In the genomic region with DNA sequence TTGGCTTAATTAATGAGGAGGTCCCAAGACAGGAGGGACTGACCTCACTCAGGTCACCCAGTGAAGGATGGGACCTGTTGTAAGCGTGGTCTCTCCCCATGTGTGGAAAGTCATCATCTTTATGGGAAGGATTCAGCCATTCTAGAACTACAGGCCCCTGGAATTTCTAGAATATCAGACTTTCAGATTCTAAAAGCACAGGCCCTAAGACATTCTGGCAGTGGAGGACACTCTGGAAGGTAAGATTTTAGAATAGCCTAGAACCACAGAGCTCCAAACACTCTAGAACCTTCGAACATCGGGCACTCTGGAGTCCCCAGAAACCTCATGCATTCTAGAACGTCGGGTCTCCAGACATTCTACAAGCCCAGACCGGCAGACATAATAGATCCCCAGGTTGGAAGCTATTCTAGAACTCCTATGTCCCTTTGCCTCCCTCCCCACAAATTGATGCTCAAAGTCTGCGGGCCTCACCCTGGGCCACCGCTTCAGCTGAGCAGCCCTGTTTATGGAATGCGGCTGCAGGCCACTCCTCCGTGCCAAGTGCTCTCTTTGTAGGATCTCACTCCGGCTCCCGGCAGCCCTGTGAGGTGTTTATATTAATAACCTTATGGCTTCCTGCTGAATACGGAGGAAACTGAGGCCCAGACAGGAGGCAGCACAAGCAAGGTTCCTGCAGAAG, we compare ENCODE assay signal across 9 cellular contexts. TPM values are rescaled to one million over a fixed set of nuclear protein-coding genes. Genes with fewer than 3 reads are reported as not detected.
A peak's percentile ranks its signal among the peaks of the same experiment; 100 is the strongest.
DNase-seq lines count a peak whose midpoint lies in the region; ATAC-seq, FAIRE-seq and TF ChIP-seq lines count a peak whose summit lies in the region.
"Had no signal": no experiment of that assay in that cellular context is flagged by ENCODE, and none has a peak within 500 bp of the region (broad histone marks: within the 10 kb centered on the region; RNA-seq: fewer than 3 reads in every experiment).

No MANE protein-coding gene starts in this region.

- no peak overlapping the region for H3K27ac Mint-ChIP-seq in activated naive CD4-positive, alpha-beta T cell treated with anti-CD3 and anti-CD28 coated beads, Interleukin-2, amount 10 ng/mL, durations not matched to agents 7 days and 5 days
- no peak overlapping the region for H3K27ac Mint-ChIP-seq in activated naive CD8-positive, alpha-beta T cell treated with anti-CD3 and anti-CD28 coated beads, Interleukin-2, amount 10 ng/mL, durations not matched to agents 7 days and 5 days

- peak overlapping the region; percentile 22 to 29 for H3K9ac ChIP-seq in kidney (ENCODE audit: low read length in 2 of 2)

- peak; percentile 5 for ATAC-seq in activated naive CD8-positive, alpha-beta T cell treated with anti-CD3 and anti-CD28 coated beads, Interleukin-2, amount 10 ng/mL, durations not matched to agents 7 days and 5 days (ENCODE audit: low read depth)
- no peak for ATAC-seq in omental fat pad (ENCODE audit: low FRiP score)

- DNase-seq in activated naive CD4-positive, alpha-beta T cell treated with anti-CD3 and anti-CD28 coated beads, Interleukin-2, amount 10 ng/mL, durations not matched to agents 7 days and 5 days: no peak
- DNase-seq in activated naive CD4-positive, alpha-beta T cell (lab: John Stamatoyannopoulos, UW): no peak
- DNase-seq in activated naive CD8-positive, alpha-beta T cell treated with anti-CD3 and anti-CD28 coated beads, Interleukin-2, amount 10 ng/mL, durations not matched to agents 7 days and 5 days: no peak
- no peak for DNase-seq in kidney
- DNase-seq in omental fat pad (ENCODE audit: low spot score): no peak
- DNase-seq in SHP77 treated with DMSO at 0.1 percent for 48 hours (lab: John Stamatoyannopoulos, UW): no peak
- DNase-seq in NCI-H1436 (lab: John Stamatoyannopoulos, UW): no peak

- POLR2A ChIA-PET in activated naive CD8-positive, alpha-beta T cell treated with anti-CD3 and anti-CD28 coated beads, Interleukin-2, amount 10 ng/mL, durations not matched to agents 7 days and 5 days (lab: Charles Lee): interaction anchor here (1.1 kb wide), 1 partner anchor 30 kb away, joined by 3 read pairs; no protein-coding TSS in a partner anchor

- H3K9me3 ChIP-seq in kidney (ENCODE audit: control insufficient read depth in 1 of 2, low read length in 2 of 2) (no peaks in the 10 kb centered on the region), thymus (ENCODE audit: control insufficient read depth) (no peaks in the 10 kb centered on the region)

- peaks cover 0 to 15% of the 10 kb centered on the region in 2 donors for H3K4me1 ChIP-seq in kidney (ENCODE audit: control insufficient read depth in 1 of 2, insufficient read depth in 1 of 2, low read depth in 1 of 2, low read length in 2 of 2)
- peaks cover 3% of the 10 kb centered on the region for H3K4me1 ChIP-seq in thymus (ENCODE audit: control insufficient read depth, insufficient read depth, low read length)

- intact Hi-C loops in kidney (cut with DNase I): no loop called here

- no peaks in the 10 kb centered on the region for H3K9me3 Mint-ChIP-seq in activated naive CD4-positive, alpha-beta T cell treated with anti-CD3 and anti-CD28 coated beads, Interleukin-2, amount 10 ng/mL, durations not matched to agents 7 days and 5 days
- H3K9me3 Mint-ChIP-seq in activated naive CD8-positive, alpha-beta T cell treated with anti-CD3 and anti-CD28 coated beads, Interleukin-2, amount 10 ng/mL, durations not matched to agents 7 days and 5 days: no peaks in the 10 kb centered on the region

- H3K36me3 Mint-ChIP-seq in activated naive CD4-positive, alpha-beta T cell treated with anti-CD3 and anti-CD28 coated beads, Interleukin-2, amount 10 ng/mL, durations not matched to agents 7 days and 5 days: no peaks in the 10 kb centered on the region
- H3K36me3 Mint-ChIP-seq in activated naive CD8-positive, alpha-beta T cell treated with anti-CD3 and anti-CD28 coated beads, Interleukin-2, amount 10 ng/mL, durations not matched to agents 7 days and 5 days: no peaks in the 10 kb centered on the region

- no peak for FAIRE-seq in kidney (lab: Jason Lieb, UNC)
- FAIRE-seq: endometrium had no signal

- TF ChIP-seq CTCF in kidney (IDR thresholded peaks at IDR 0.05; ENCODE audit: borderline replicate concordance, extremely low read depth, insufficient read depth): no peak
- TF ChIP-seq CTCF in omental fat pad (IDR thresholded peaks at IDR 0.05): no peak

- H3K27me3 ChIP-seq in thymus (ENCODE audit: control insufficient read depth, insufficient read depth): peaks cover 17% of the 10 kb centered on the region

- WGBS in thymus: 37% methylated on average over 13 of the region's 13 CpGs

- H3K27ac ChIP-seq in kidney (ENCODE audit: low read depth in 2 of 2, low read length in 2 of 2): peak overlapping the region; percentile 32 to 47
- no peak overlapping the region for H3K27ac ChIP-seq in thymus (ENCODE audit: low read depth)

- H3K4me1 Mint-ChIP-seq in activated naive CD4-positive, alpha-beta T cell treated with anti-CD3 and anti-CD28 coated beads, Interleukin-2, amount 10 ng/mL, durations not matched to agents 7 days and 5 days: peaks cover 15% of the 10 kb centered on the region
- peaks cover 11% of the 10 kb centered on the region for H3K4me1 Mint-ChIP-seq in activated naive CD8-positive, alpha-beta T cell treated with anti-CD3 and anti-CD28 coated beads, Interleukin-2, amount 10 ng/mL, durations not matched to agents 7 days and 5 days

- peak overlapping the region; percentile 77 for H3K4me3 Mint-ChIP-seq in activated naive CD4-positive, alpha-beta T cell treated with anti-CD3 and anti-CD28 coated beads, Interleukin-2, amount 10 ng/mL, durations not matched to agents 7 days and 5 days
- peak overlapping the region; percentile 83 for H3K4me3 Mint-ChIP-seq in activated naive CD8-positive, alpha-beta T cell treated with anti-CD3 and anti-CD28 coated beads, Interleukin-2, amount 10 ng/mL, durations not matched to agents 7 days and 5 days

- H3K4me3 ChIP-seq in kidney (ENCODE audit: low read length in 2 of 2) (peak overlapping the region; percentile 60 to 63), thymus (ENCODE audit: low read length) (peak overlapping the region; percentile 47)

- peaks cover 81% of the 10 kb centered on the region for H3K27me3 Mint-ChIP-seq in activated naive CD4-positive, alpha-beta T cell treated with anti-CD3 and anti-CD28 coated beads, Interleukin-2, amount 10 ng/mL, durations not matched to agents 7 days and 5 days
- H3K27me3 Mint-ChIP-seq in activated naive CD8-positive, alpha-beta T cell treated with anti-CD3 and anti-CD28 coated beads, Interleukin-2, amount 10 ng/mL, durations not matched to agents 7 days and 5 days: peaks cover 32% of the 10 kb centered on the region

- H3K36me3 ChIP-seq in kidney (ENCODE audit: control insufficient read depth in 1 of 2, insufficient read depth in 2 of 2, low read length in 2 of 2): no peaks in the 10 kb centered on the region
- no peaks in the 10 kb centered on the region for H3K36me3 ChIP-seq in thymus (ENCODE audit: control insufficient read depth, insufficient read depth)

- CTCF ChIA-PET in activated naive CD4-positive, alpha-beta T cell treated with anti-CD3 and anti-CD28 coated beads, Interleukin-2, amount 10 ng/mL, durations not matched to agents 7 days and 5 days (lab: Charles Lee): no interaction called here

RNA-seq across cellular contexts. Expression of gene KLK15, which starts 1.9 kb away (rescaled TPM):
- total RNA-seq in activated naive CD8-positive, alpha-beta T cell treated with anti-CD3 and anti-CD28 coated beads, Interleukin-2, amount 10 ng/mL, durations not matched to agents 7 days and 5 days: not detected
- not detected for total RNA-seq in kidney
- 2.7 TPM for polyA plus RNA-seq in kidney (ENCODE audit: insufficient read depth, low read depth, low replicate concordance)
- polyA plus RNA-seq in thymus: 0.11 TPM
- total RNA-seq in omental fat pad: not detected

RNA-seq across cellular contexts. Expression of gene KLK1, which starts 11.7 kb away (rescaled TPM):
- total RNA-seq in activated naive CD8-positive, alpha-beta T cell treated with anti-CD3 and anti-CD28 coated beads, Interleukin-2, amount 10 ng/mL, durations not matched to agents 7 days and 5 days: 1 to 10 TPM; 1.4 to 2.7 TPM
- total RNA-seq in kidney (0.41 TPM), omental fat pad (1 to 10 TPM in 3 of 4 donors, not detected in 1; 1.0 to 1.4 (median 1.3) TPM)
- polyA plus RNA-seq in kidney (ENCODE audit: insufficient read depth, low read depth, low replicate concordance) (827 TPM), thymus (1.6 TPM)

RNA-seq across cellular contexts. Expression of gene KLK3, which starts 19.5 kb away (rescaled TPM):
- not detected for total RNA-seq in activated naive CD8-positive, alpha-beta T cell treated with anti-CD3 and anti-CD28 coated beads, Interleukin-2, amount 10 ng/mL, durations not matched to agents 7 days and 5 days
- not detected for total RNA-seq in kidney
- 1.6 TPM for polyA plus RNA-seq in kidney (ENCODE audit: insufficient read depth, low read depth, low replicate concordance)
- 0.96 TPM for polyA plus RNA-seq in thymus
- not detected for total RNA-seq in omental fat pad

RNA-seq across cellular contexts. Expression of gene KLK2, which starts 38.0 kb away (rescaled TPM):
- under 1 TPM in 1 of 2 experiments, not detected in 1; 0.44 TPM for total RNA-seq in activated naive CD8-positive, alpha-beta T cell treated with anti-CD3 and anti-CD28 coated beads, Interleukin-2, amount 10 ng/mL, durations not matched to agents 7 days and 5 days
- total RNA-seq in kidney (not detected), omental fat pad (not detected)
- polyA plus RNA-seq in kidney (ENCODE audit: insufficient read depth, low read depth, low replicate concordance) (not detected), thymus (0.50 TPM)

RNA-seq across cellular contexts. Expression of gene ACP4, which starts 45.0 kb away (rescaled TPM):
- total RNA-seq in activated naive CD8-positive, alpha-beta T cell treated with anti-CD3 and anti-CD28 coated beads, Interleukin-2, amount 10 ng/mL, durations not matched to agents 7 days and 5 days: not detected
- total RNA-seq in kidney (not detected), omental fat pad (not detected)
- polyA plus RNA-seq in kidney (ENCODE audit: insufficient read depth, low read depth, low replicate concordance) (not detected), thymus (not detected)
